24 cellular contexts compared by ENCODE assay signal in genomic region chr1:209015092-209015491, GRCh38.
DNase-seq lines count a peak whose midpoint lies in the region; ATAC-seq and TF ChIP-seq lines count a peak whose summit lies in the region.
"Had no signal": no experiment of that assay in that cellular context is flagged by ENCODE, and none has a peak within 500 bp of the region (broad histone marks: within the 10 kb centered on the region; RNA-seq: fewer than 3 reads in every experiment).

No MANE protein-coding gene starts in this region.

- intact Hi-C loops in body of pancreas (cut with DNase I) (no loop called here), natural killer cell (cut with micrococcal nuclease) (no loop called here)

- DNase-seq in GM23338 (ENCODE audit: low spot score) (no peak), body of pancreas (peak; percentile 16 to 56 (median 44)), mesendoderm (no peak), NCI-H1092 (lab: John Stamatoyannopoulos, UW) (no peak), natural killer cell (no peak)
- DNase-seq: 8988T; ACHN; BE2C; C1 segment of cervical spinal cord; CD4-positive, alpha-beta memory T cell; CD4-positive, CD25-positive, alpha-beta regulatory T cell; CD8-positive, alpha-beta memory T cell; COR-L47; DMS 273 treated with DMSO at 0.1 percent for 48 hours; DMS153; DMS53; DMS79; DND-41; EL; GDM1 had no signal

- no peak overlapping the region for H2BK120ac ChIP-seq in mesendoderm (ENCODE audit: low read depth, low read length)

- TF ChIP-seq POLR2A in body of pancreas (IDR thresholded peaks at IDR 0.05) = no peak

- H3K4me1 Mint-ChIP-seq in GM23338 (peaks cover 3% of the 10 kb centered on the region; the same call in 2 of the 3 replicates), natural killer cell (no peaks in the 10 kb centered on the region)
- H3K4me1 Mint-ChIP-seq: CD14-positive monocyte; CD4-positive, alpha-beta memory T cell; CD4-positive, CD25-positive, alpha-beta regulatory T cell; CD8-positive, alpha-beta memory T cell had no signal

- no peak overlapping the region for H3K27ac Mint-ChIP-seq in GM23338
- no peak overlapping the region for H3K27ac Mint-ChIP-seq in natural killer cell
- H3K27ac Mint-ChIP-seq: CD14-positive monocyte; CD4-positive, alpha-beta memory T cell; CD4-positive, CD25-positive, alpha-beta regulatory T cell; CD8-positive, alpha-beta memory T cell had no signal

- H2AK5ac ChIP-seq in mesendoderm (ENCODE audit: low read length) = no peak overlapping the region

- H3K4me3 ChIP-seq in GM23338 = no peak overlapping the region
- no peak overlapping the region for H3K4me3 ChIP-seq in body of pancreas
- H3K4me3 ChIP-seq in mesendoderm (ENCODE audit: low read length) = no peak overlapping the region
- H3K4me3 ChIP-seq: BLaER1, GM12878 had no signal

- H3K79me2 ChIP-seq in GM23338 (replicated peaks; ENCODE audit: insufficient read depth) (no peaks in the 10 kb centered on the region), mesendoderm (ENCODE audit: control insufficient read depth, insufficient read depth, low read length) (no peaks in the 10 kb centered on the region)

- H4K8ac ChIP-seq in mesendoderm (ENCODE audit: low read depth, low read length) = no peak overlapping the region

- H4K20me1 ChIP-seq in GM23338 (replicated peaks; ENCODE audit: insufficient read depth) = no peaks in the 10 kb centered on the region
- H4K20me1 ChIP-seq: BLaER1 had no signal

- TF ChIP-seq CTCF in GM23338 (conservative IDR thresholded peaks at IDR 0.05; ENCODE audit: low read depth in 2 of 2) (no peak), body of pancreas (IDR thresholded peaks at IDR 0.05) (no peak), natural killer cell (IDR thresholded peaks at IDR 0.05) (no peak)

- peak overlapping the region; percentile 14; the same call in 1 of the 2 replicates for H2AFZ ChIP-seq in GM23338

- H3K4me1 ChIP-seq in GM23338 (ENCODE audit: insufficient read depth) (no peaks in the 10 kb centered on the region), body of pancreas (peaks cover 19% of the 10 kb centered on the region), mesendoderm (ENCODE audit: control insufficient read depth, low read depth, low read length) (no peaks in the 10 kb centered on the region)
- H3K4me1 ChIP-seq: BLaER1 had no signal

- no peak overlapping the region for H2BK5ac ChIP-seq in mesendoderm (ENCODE audit: low read length)

- peak overlapping the region; percentile 19 for H2BK15ac ChIP-seq in mesendoderm (replicated peaks; ENCODE audit: low read depth)

- no peak overlapping the region for H3K4me3 Mint-ChIP-seq in GM23338
- H3K4me3 Mint-ChIP-seq in natural killer cell = no peak overlapping the region
- H3K4me3 Mint-ChIP-seq: CD14-positive monocyte; CD4-positive, alpha-beta memory T cell; CD4-positive, CD25-positive, alpha-beta regulatory T cell; CD8-positive, alpha-beta memory T cell had no signal

- H3K27me3 Mint-ChIP-seq in GM23338 (ENCODE audit: insufficient read depth, low read depth, poor library complexity) (peaks cover 2% of the 10 kb centered on the region), natural killer cell (ENCODE audit: low read depth in 2 of 2) (no peaks in the 10 kb centered on the region)

- H3K56ac ChIP-seq in mesendoderm (ENCODE audit: low read length) = no peak overlapping the region

- no peaks in the 10 kb centered on the region for H3K9me2 ChIP-seq in GM23338 (ENCODE audit: insufficient read depth)

- H3K27me3 ChIP-seq in GM23338 (ENCODE audit: insufficient read depth) = no peaks in the 10 kb centered on the region
- H3K27me3 ChIP-seq in body of pancreas = no peaks in the 10 kb centered on the region
- no peaks in the 10 kb centered on the region for H3K27me3 ChIP-seq in mesendoderm (ENCODE audit: insufficient read depth, low read length, poor library complexity)
- H3K27me3 ChIP-seq: BE2C, BLaER1 had no signal

- ATAC-seq in GM23338 = no peak
- no peak for ATAC-seq in body of pancreas
- no peak for ATAC-seq in HG03520 (IDR thresholded peaks at IDR 0.05; ENCODE audit: unreplicated experiment)
- ATAC-seq in natural killer cell = no peak
- ATAC-seq: GM12878 had no signal

- 0 out of 2 replicates have a peak, but pooled peaks cover 3% of the 10 kb centered on the region for H3K36me3 ChIP-seq in GM23338 (ENCODE audit: insufficient read depth)
- H3K36me3 ChIP-seq in body of pancreas (replicated peaks in 1 of 2; ENCODE audit: insufficient read depth in 1 of 2, low read depth in 2 of 2) = no peaks in the 10 kb centered on the region
- no peaks in the 10 kb centered on the region for H3K36me3 ChIP-seq in mesendoderm (ENCODE audit: control insufficient read depth, insufficient read depth, low read length)
- H3K36me3 ChIP-seq: BE2C, BLaER1 had no signal

- H3K79me1 ChIP-seq in mesendoderm (ENCODE audit: low read length) = no peaks in the 10 kb centered on the region

- no peak overlapping the region for H3K4ac ChIP-seq in mesendoderm (ENCODE audit: low read depth, low read length)

- no peak overlapping the region for H3K9ac ChIP-seq in mesendoderm (ENCODE audit: low read length)
- H3K9ac ChIP-seq: BLaER1 had no signal

- H3K36me3 Mint-ChIP-seq in GM23338 (ENCODE audit: low read depth) (peaks cover 22% of the 10 kb centered on the region), natural killer cell (no peaks in the 10 kb centered on the region)
- H3K36me3 Mint-ChIP-seq: CD14-positive monocyte; CD4-positive, alpha-beta memory T cell; CD4-positive, CD25-positive, alpha-beta regulatory T cell; CD8-positive, alpha-beta memory T cell had no signal

- no peaks in the 10 kb centered on the region for H3K9me3 ChIP-seq in body of pancreas
- H3K9me3 ChIP-seq: BE2C had no signal

- no peaks in the 10 kb centered on the region for H3F3A ChIP-seq in GM23338 (replicated peaks; ENCODE audit: low read depth)

- H3K4me2 ChIP-seq in GM23338 (no peak overlapping the region), mesendoderm (ENCODE audit: low read length) (no peak overlapping the region)
- H3K4me2 ChIP-seq: BLaER1 had no signal

- no peak overlapping the region for H4K5ac ChIP-seq in mesendoderm (ENCODE audit: low read length)

- no peak overlapping the region for H3K27ac ChIP-seq in GM23338 (ENCODE audit: low read depth)
- H3K27ac ChIP-seq in body of pancreas = no peak overlapping the region
- H3K27ac ChIP-seq in mesendoderm (ENCODE audit: low read depth, low read length) = no peak overlapping the region
- H3K27ac ChIP-seq: BLaER1 had no signal

- no peak overlapping the region for H3K18ac ChIP-seq in mesendoderm (ENCODE audit: low read length)

- H3K23ac ChIP-seq in mesendoderm (ENCODE audit: low read length) = no peak overlapping the region

- H3K9me3 Mint-ChIP-seq in GM23338 (peaks cover 31% of the 10 kb centered on the region), natural killer cell (peaks cover 2 to 8% of the 10 kb centered on the region in 2 donors)

TF ChIP-seq in GM23338, 12 proteins besides CTCF, POLR2A, EP300 and RAD21:
- TF ChIP-seq JUNB (IDR thresholded peaks at IDR 0.05; ENCODE audit: unreplicated experiment) = no peak
- TF ChIP-seq ETS1 (IDR thresholded peaks at IDR 0.05) = no peak
- TF ChIP-seq POLR2AphosphoS5 (IDR thresholded peaks at IDR 0.05; ENCODE audit: low read depth) = no peak
- TF ChIP-seq REST (IDR thresholded peaks at IDR 0.05; ENCODE audit: unreplicated experiment) = no peak

Comparison
In these comparisons a context has a peak if more than half of its experiments do, and no peak if none do; other contexts are left out.
1. DNase-seq: peak in body of pancreas (4 of 4); none in GM23338 (single experiment), mesendoderm (single experiment), NCI-H1092 (single experiment) and natural killer cell (single experiment).